22 cellular contexts compared by ENCODE assay signal in genomic region chr1:153683853-153684252, GRCh38. TPM values are rescaled to one million over a fixed set of nuclear protein-coding genes. Genes with fewer than 3 reads are reported as not detected.
DNase-seq lines count a peak whose midpoint lies in the region; ATAC-seq and TF ChIP-seq lines count a peak whose summit lies in the region.
"Had no signal": no experiment of that assay in that cellular context is flagged by ENCODE, and none has a peak within 500 bp of the region (broad histone marks: within the 10 kb centered on the region; RNA-seq: fewer than 3 reads in every experiment).

No MANE protein-coding gene starts in this region.

- ATAC-seq in RWPE2 (ENCODE audit: low read depth) = peak; percentile 32; the same call in 1 of the 3 replicates
- ATAC-seq in GM18519 (IDR thresholded peaks at IDR 0.05; ENCODE audit: low FRiP score, unreplicated experiment) = no peak
- ATAC-seq: activated T-cell treated with anti-CD3 and anti-CD28 coated beads, Interleukin-2, amount 50 U/mL, for 4 hours; naive thymus-derived CD8-positive, alpha-beta T cell; stimulated activated naive CD8-positive, alpha-beta T cell treated with anti-CD3 and anti-CD28 coated beads, Interleukin-15, Interleukin-2, amounts not matched to agents 100 U/mL and 50 U/mL, for 24 hours had no signal

- H3K9me3 ChIP-seq in breast epithelium (no peaks in the 10 kb centered on the region), RWPE2 (ENCODE audit: severe bottlenecking) (no peaks in the 10 kb centered on the region), subcutaneous abdominal adipose tissue (ENCODE audit: control insufficient read depth in 5 of 5, low read length in 5 of 5) (no peaks in the 10 kb centered on the region)

- DNase-seq in MCF 10A (ENCODE audit: unreplicated experiment) (peak; percentile 53), breast epithelium (ENCODE audit: low spot score in 2 of 2) (no peak), RWPE2 (ENCODE audit: low spot score) (no peak), fibroblast of pulmonary artery (ENCODE audit: low read depth) (peak; percentile 57), NOMO-1 treated with DMSO at 0.1 percent for 48 hours (lab: John Stamatoyannopoulos, UW; ENCODE audit: unreplicated experiment) (no peak)
- DNase-seq in activated CD8-positive, alpha-beta memory T cell treated with anti-CD3 and anti-CD28 coated beads, Interleukin-2, amount 50 U/mL, for 4 hours = no peak
- DNase-seq: activated CD4-positive, alpha-beta T cell treated with anti-CD3 and anti-CD28 coated beads, Interleukin-2, amount 50 U/mL, for 1 hour; activated T-cell treated with anti-CD3 and anti-CD28 coated beads, Interleukin-2, amount 50 U/mL, for 4 hours; CD4-positive, CD25-positive, alpha-beta regulatory T cell; DMS79 treated with DMSO at 0.1 percent for 48 hours; MV-4-11; naive thymus-derived CD8-positive, alpha-beta T cell; NCI-H2029 treated with DMSO at 0.1 percent for 48 hours; NCI-H526 treated with DMSO at 0.1 percent for 48 hours; stimulated activated naive CD8-positive, alpha-beta T cell treated with anti-CD3 and anti-CD28 coated beads, Interleukin-15, Interleukin-2, amounts not matched to agents 100 U/mL and 50 U/mL, for 24 hours had no signal

- H3K9ac ChIP-seq in subcutaneous abdominal adipose tissue (ENCODE audit: low read length in 5 of 5) = peak overlapping the region in 1 of 5 donors; percentile 48

- TF ChIP-seq CTCF in MCF 10A (IDR thresholded peaks at IDR 0.05; ENCODE audit: unreplicated experiment) (no peak), breast epithelium (IDR thresholded peaks at IDR 0.05) (no peak), RWPE2 (IDR thresholded peaks at IDR 0.05; ENCODE audit: poor library complexity, severe bottlenecking) (no peak), fibroblast of pulmonary artery (IDR thresholded peaks at IDR 0.05; ENCODE audit: low read length, missing control alignments) (no peak)

- CTCF ChIA-PET in MCF 10A (lab: Yijun Ruan, JAX) = interaction anchor here (0.6 to 1.0 kb wide), 4 partner anchors 15 to 172 kb away, joined by 3 to 5 read pairs (median 4); no protein-coding TSS in a partner anchor

- H3K36me3 ChIP-seq in breast epithelium = no peaks in the 10 kb centered on the region
- no peaks in the 10 kb centered on the region for H3K36me3 ChIP-seq in RWPE2 (ENCODE audit: low read depth)
- peaks cover 0 to 74% (median 72%) of the 10 kb centered on the region in 5 donors for H3K36me3 ChIP-seq in subcutaneous abdominal adipose tissue (ENCODE audit: control insufficient read depth in 5 of 5, insufficient read depth in 5 of 5, low read length in 5 of 5)
- H3K36me3 ChIP-seq: cardiac muscle cell, SJSA1 had no signal

- intact Hi-C loops in MCF 10A (cut with micrococcal nuclease) = no loop called here
- intact Hi-C loops in breast epithelium (cut with DNase I; ENCODE audit: low total_unique reads) = no loop called here

- H3K27ac ChIP-seq in breast epithelium (no peak overlapping the region), RWPE2 (ENCODE audit: poor library complexity, severe bottlenecking) (no peak overlapping the region), subcutaneous abdominal adipose tissue (ENCODE audit: low read depth, low read length) (peak overlapping the region; percentile 69)
- H3K27ac ChIP-seq: cardiac muscle cell, SJSA1 had no signal

- H3K27me3 ChIP-seq in breast epithelium (peaks cover 0 to 8% of the 10 kb centered on the region in 2 donors), RWPE2 (ENCODE audit: insufficient read depth, poor library complexity, severe bottlenecking) (peaks cover 21% of the 10 kb centered on the region), subcutaneous abdominal adipose tissue (ENCODE audit: control insufficient read depth in 5 of 5, insufficient read depth in 4 of 5, low read length in 5 of 5) (no peaks in the 10 kb centered on the region)

- H3K4me3 ChIP-seq in breast epithelium (no peak overlapping the region), RWPE2 (ENCODE audit: severe bottlenecking) (no peak overlapping the region), fibroblast of pulmonary artery (replicated peaks; ENCODE audit: low read depth, low read length) (no peak overlapping the region), subcutaneous abdominal adipose tissue (ENCODE audit: low read depth in 1 of 5, low read length in 5 of 5) (no peak overlapping the region)
- H3K4me3 ChIP-seq: cardiac muscle cell, lung, SJSA1 had no signal

- peaks cover 9% of the 10 kb centered on the region for H3K4me1 Mint-ChIP-seq in MCF 10A (ENCODE audit: insufficient read depth, unreplicated experiment)

- H3K4me1 ChIP-seq in breast epithelium = peaks cover 0 to 5% of the 10 kb centered on the region in 2 donors
- no peaks in the 10 kb centered on the region for H3K4me1 ChIP-seq in RWPE2 (ENCODE audit: insufficient read depth, poor library complexity, severe bottlenecking)
- H3K4me1 ChIP-seq in subcutaneous abdominal adipose tissue (ENCODE audit: control insufficient read depth in 5 of 5, insufficient read depth in 5 of 5, low read length in 5 of 5) = peaks cover 0 to 52% (median 32%) of the 10 kb centered on the region in 5 donors

- no peak overlapping the region for H3K4me3 Mint-ChIP-seq in MCF 10A (ENCODE audit: unreplicated experiment)
- H3K4me3 Mint-ChIP-seq: activated naive CD8-positive, alpha-beta T cell; activated T-cell treated with anti-CD3 and anti-CD28 coated beads, Interleukin-2, amount 50 U/mL, for 4 hours; CD4-positive, CD25-positive, alpha-beta regulatory T cell; naive thymus-derived CD8-positive, alpha-beta T cell had no signal

- H3K36me3 Mint-ChIP-seq in MCF 10A (ENCODE audit: insufficient read depth, unreplicated experiment) = no peaks in the 10 kb centered on the region
- H3K36me3 Mint-ChIP-seq: activated naive CD8-positive, alpha-beta T cell; CD4-positive, CD25-positive, alpha-beta regulatory T cell; naive thymus-derived CD8-positive, alpha-beta T cell had no signal

- H3K27ac Mint-ChIP-seq in MCF 10A (ENCODE audit: low read depth, unreplicated experiment) = no peak overlapping the region
- H3K27ac Mint-ChIP-seq: activated naive CD8-positive, alpha-beta T cell; naive thymus-derived CD8-positive, alpha-beta T cell had no signal

- BruUV-seq in MCF 10A (replicated peaks; lab: Mats Ljungman, UMichigan) = no TSS peak

- no peaks in the 10 kb centered on the region for H3K9me3 Mint-ChIP-seq in MCF 10A (ENCODE audit: unreplicated experiment)
- H3K9me3 Mint-ChIP-seq: activated T-cell treated with anti-CD3 and anti-CD28 coated beads, Interleukin-2, amount 50 U/mL, for 4 hours; naive thymus-derived CD8-positive, alpha-beta T cell had no signal

- H3K27me3 Mint-ChIP-seq in MCF 10A (ENCODE audit: insufficient read depth, unreplicated experiment) = peaks cover 46% of the 10 kb centered on the region

- POLR2A ChIA-PET in MCF 10A (lab: Yijun Ruan, JAX) = no interaction called here

- TF ChIP-seq POLR2A in breast epithelium (IDR thresholded peaks at IDR 0.05) = no peak

RNA-seq across cellular contexts. Expression of gene NPR1, which starts 5.4 kb away (rescaled TPM):
- total RNA-seq in MCF 10A (2022) (not detected in 2 replicates), breast epithelium (100 to 1,000 TPM in 1 of 3 donors, 10 to 100 TPM in 2; 19.9 to 134 (median 46.5) TPM)
- total RNA-seq: CD4-positive, CD25-positive, alpha-beta regulatory T cell; naive thymus-derived CD8-positive, alpha-beta T cell; OCI-LY7 had no signal

RNA-seq across cellular contexts. Expression of gene ILF2, which starts 13.1 kb away (rescaled TPM):
- total RNA-seq in MCF 10A (2022) (348 and 374 TPM in 2 replicates), breast epithelium (100 to 1,000 TPM in 2 of 3 donors, 10 to 100 TPM in 1; 92.2 to 169 (median 147) TPM)

RNA-seq across cellular contexts. Expression of gene SNAPIN, which starts 25.4 kb away (rescaled TPM):
- total RNA-seq in MCF 10A (2022) = 55.9 and 63.7 TPM in 2 replicates
- 10 to 100 TPM; 43.3 to 70.7 (median 54.2) TPM for total RNA-seq in breast epithelium

RNA-seq across cellular contexts. Expression of gene INTS3, which starts 44.0 kb away (rescaled TPM):
- total RNA-seq in MCF 10A (2022) (68.7 and 88.3 TPM in 2 replicates), breast epithelium (10 to 100 TPM; 46.5 to 53.4 (median 51.7) TPM)

RNA-seq across cellular contexts. Expression of gene CHTOP, which starts 50.0 kb away (rescaled TPM):
- total RNA-seq in MCF 10A (2022) (147 and 156 TPM in 2 replicates), breast epithelium (100 to 1,000 TPM in 1 of 3 donors, 10 to 100 TPM in 2; 37.1 to 112 (median 71.8) TPM)

Comparison
In these comparisons a context has a peak if more than half of its experiments do, and no peak if none do; other contexts are left out.
1. DNase-seq: peak in MCF 10A (single experiment) and fibroblast of pulmonary artery (single experiment); none in breast epithelium (0 of 2), RWPE2 (single experiment), NOMO-1 treated with DMSO at 0.1 percent for 48 hours (single experiment) and activated CD8-positive, alpha-beta memory T cell treated with anti-CD3 and anti-CD28 coated beads, Interleukin-2, amount 50 U/mL, for 4 hours (single experiment).
2. RNA of gene NPR1, which starts 5.4 kb away (total RNA-seq): 19.9 to 134 TPM in breast epithelium; not detected in MCF 10A; every median in the first group is over 10 times any median in the second.